ENCODE assay signal across 1 cellular context in the genomic region with DNA sequence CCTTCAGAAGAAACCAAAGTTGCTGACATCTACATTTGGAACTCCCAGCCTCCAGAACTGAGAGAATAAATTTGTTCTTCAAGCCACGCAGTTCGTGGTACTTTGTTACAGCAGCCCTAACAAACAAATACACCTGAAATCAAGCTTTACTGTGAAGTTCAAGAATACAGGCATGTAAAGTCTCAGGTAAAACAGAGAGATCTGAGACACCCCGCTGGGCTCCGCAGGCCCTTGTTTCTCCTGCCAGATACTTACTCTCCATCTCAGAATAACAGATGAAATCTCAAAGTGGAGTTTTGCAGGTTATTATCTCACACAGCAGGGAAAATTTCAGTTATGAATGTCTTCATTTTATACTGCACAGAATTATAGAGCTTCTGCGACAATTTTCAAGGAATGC.
TF ChIP-seq lines count a peak whose summit lies in the region.

No MANE protein-coding gene starts in this region.

TF ChIP-seq in H1, 55 proteins besides CTCF, POLR2A, EP300 and RAD21 (continued from another document):
- TF ChIP-seq, protein P1, sequence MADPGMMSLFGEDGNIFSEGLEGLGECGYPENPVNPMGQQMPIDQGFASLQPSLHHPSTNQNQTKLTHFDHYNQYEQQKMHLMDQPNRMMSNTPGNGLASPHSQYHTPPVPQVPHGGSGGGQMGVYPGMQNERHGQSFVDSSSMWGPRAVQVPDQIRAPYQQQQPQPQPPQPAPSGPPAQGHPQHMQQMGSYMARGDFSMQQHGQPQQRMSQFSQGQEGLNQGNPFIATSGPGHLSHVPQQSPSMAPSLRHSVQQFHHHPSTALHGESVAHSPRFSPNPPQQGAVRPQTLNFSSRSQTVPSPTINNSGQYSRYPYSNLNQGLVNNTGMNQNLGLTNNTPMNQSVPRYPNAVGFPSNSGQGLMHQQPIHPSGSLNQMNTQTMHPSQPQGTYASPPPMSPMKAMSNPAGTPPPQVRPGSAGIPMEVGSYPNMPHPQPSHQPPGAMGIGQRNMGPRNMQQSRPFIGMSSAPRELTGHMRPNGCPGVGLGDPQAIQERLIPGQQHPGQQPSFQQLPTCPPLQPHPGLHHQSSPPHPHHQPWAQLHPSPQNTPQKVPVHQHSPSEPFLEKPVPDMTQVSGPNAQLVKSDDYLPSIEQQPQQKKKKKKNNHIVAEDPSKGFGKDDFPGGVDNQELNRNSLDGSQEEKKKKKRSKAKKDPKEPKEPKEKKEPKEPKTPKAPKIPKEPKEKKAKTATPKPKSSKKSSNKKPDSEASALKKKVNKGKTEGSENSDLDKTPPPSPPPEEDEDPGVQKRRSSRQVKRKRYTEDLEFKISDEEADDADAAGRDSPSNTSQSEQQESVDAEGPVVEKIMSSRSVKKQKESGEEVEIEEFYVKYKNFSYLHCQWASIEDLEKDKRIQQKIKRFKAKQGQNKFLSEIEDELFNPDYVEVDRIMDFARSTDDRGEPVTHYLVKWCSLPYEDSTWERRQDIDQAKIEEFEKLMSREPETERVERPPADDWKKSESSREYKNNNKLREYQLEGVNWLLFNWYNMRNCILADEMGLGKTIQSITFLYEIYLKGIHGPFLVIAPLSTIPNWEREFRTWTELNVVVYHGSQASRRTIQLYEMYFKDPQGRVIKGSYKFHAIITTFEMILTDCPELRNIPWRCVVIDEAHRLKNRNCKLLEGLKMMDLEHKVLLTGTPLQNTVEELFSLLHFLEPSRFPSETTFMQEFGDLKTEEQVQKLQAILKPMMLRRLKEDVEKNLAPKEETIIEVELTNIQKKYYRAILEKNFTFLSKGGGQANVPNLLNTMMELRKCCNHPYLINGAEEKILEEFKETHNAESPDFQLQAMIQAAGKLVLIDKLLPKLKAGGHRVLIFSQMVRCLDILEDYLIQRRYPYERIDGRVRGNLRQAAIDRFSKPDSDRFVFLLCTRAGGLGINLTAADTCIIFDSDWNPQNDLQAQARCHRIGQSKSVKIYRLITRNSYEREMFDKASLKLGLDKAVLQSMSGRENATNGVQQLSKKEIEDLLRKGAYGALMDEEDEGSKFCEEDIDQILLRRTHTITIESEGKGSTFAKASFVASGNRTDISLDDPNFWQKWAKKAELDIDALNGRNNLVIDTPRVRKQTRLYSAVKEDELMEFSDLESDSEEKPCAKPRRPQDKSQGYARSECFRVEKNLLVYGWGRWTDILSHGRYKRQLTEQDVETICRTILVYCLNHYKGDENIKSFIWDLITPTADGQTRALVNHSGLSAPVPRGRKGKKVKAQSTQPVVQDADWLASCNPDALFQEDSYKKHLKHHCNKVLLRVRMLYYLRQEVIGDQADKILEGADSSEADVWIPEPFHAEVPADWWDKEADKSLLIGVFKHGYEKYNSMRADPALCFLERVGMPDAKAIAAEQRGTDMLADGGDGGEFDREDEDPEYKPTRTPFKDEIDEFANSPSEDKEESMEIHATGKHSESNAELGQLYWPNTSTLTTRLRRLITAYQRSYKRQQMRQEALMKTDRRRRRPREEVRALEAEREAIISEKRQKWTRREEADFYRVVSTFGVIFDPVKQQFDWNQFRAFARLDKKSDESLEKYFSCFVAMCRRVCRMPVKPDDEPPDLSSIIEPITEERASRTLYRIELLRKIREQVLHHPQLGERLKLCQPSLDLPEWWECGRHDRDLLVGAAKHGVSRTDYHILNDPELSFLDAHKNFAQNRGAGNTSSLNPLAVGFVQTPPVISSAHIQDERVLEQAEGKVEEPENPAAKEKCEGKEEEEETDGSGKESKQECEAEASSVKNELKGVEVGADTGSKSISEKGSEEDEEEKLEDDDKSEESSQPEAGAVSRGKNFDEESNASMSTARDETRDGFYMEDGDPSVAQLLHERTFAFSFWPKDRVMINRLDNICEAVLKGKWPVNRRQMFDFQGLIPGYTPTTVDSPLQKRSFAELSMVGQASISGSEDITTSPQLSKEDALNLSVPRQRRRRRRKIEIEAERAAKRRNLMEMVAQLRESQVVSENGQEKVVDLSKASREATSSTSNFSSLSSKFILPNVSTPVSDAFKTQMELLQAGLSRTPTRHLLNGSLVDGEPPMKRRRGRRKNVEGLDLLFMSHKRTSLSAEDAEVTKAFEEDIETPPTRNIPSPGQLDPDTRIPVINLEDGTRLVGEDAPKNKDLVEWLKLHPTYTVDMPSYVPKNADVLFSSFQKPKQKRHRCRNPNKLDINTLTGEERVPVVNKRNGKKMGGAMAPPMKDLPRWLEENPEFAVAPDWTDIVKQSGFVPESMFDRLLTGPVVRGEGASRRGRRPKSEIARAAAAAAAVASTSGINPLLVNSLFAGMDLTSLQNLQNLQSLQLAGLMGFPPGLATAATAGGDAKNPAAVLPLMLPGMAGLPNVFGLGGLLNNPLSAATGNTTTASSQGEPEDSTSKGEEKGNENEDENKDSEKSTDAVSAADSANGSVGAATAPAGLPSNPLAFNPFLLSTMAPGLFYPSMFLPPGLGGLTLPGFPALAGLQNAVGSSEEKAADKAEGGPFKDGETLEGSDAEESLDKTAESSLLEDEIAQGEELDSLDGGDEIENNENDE (IDR thresholded peaks at IDR 0.05; ENCODE audit: insufficient replicate concordance, low read length), result peak; percentile 33
- no peak for TF ChIP-seq HDAC2 (IDR thresholded peaks at IDR 0.05; ENCODE audit: borderline replicate concordance in 1 of 2, low read depth in 2 of 2, low read length in 2 of 2)
